Comparison of ENCODE assay signal across 8 cellular contexts in the genomic region with DNA sequence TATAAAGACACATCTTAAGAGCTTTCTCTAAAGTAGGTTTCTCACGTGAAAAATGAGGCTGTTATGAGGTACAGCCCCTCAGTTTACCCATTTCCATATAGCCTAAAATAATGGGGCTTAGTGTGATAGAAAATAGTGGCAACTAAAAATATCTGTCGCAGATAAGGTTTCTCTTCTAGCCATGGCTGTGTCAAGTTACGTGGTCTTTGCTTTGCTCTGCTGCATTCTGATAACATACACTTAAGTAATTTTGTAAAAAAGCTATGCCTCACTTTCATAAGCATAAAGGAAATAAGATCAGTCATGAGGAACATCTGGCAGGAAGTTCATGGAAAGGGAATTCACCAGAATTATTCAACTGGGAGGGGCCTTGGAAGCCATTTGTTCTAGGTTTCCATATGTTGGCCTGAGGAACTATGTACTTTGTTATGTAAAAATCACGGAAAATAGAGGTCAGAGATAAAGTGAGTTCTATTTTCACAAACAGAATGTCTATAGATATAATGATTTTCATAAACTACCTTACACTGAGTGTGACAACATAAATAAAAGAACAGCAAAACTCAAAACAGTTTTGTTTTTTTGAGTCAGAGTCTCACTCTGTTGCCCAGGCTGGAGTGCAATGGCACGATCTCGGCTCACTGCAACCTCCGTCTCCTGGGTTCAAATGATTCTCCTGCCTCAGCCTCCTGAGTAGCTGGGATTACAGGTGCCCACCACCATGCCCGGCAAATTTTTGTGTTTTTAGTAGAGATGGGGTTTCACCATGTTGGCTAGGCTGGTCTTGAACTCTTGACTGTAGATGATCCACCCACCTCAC.
DNase-seq lines count a peak whose midpoint lies in the region; ATAC-seq and TF ChIP-seq lines count a peak whose summit lies in the region.

No MANE protein-coding gene starts in this region.

- intact Hi-C loops in Right ventricle myocardium superior (cut with DNase I), result loop anchor here (10.0 kb wide), 1 partner anchor 328 kb away; a partner anchor contains a TSS
- intact Hi-C loops in right cardiac atrium (cut with DNase I), result no loop called here
- intact Hi-C loops in vagina (cut with DNase I), result no loop called here

- peaks cover 6% of the 10 kb centered on the region for H3K4me1 Mint-ChIP-seq in activated CD8-positive, alpha-beta T cell treated with anti-CD3 and anti-CD28 coated beads, Interleukin-2, amount 10 ng/mL, durations not matched to agents 7 days and 5 days (ENCODE audit: low read depth)

- WGBS in right cardiac atrium, result 52% methylated on average over 8 of the region's 8 CpGs

- H3K4me3 ChIP-seq in right cardiac atrium (ENCODE audit: low read length), result no peak overlapping the region
- no peak overlapping the region for H3K4me3 ChIP-seq in vagina

- peaks cover 12% of the 10 kb centered on the region for H3K27me3 Mint-ChIP-seq in activated CD8-positive, alpha-beta T cell treated with anti-CD3 and anti-CD28 coated beads, Interleukin-2, amount 10 ng/mL, durations not matched to agents 7 days and 5 days (ENCODE audit: low read depth)

- no peaks in the 10 kb centered on the region for H3K36me3 ChIP-seq in vagina

- ATAC-seq in Right ventricle myocardium superior (ENCODE audit: poor library complexity), result peak; percentile 43
- ATAC-seq in right cardiac atrium, result no peak
- ATAC-seq in SK-N-SH treated with all-trans-retinoic acid at 6 μM for 48 hours, result peak; percentile 47
- ATAC-seq in GM18867 (IDR thresholded peaks at IDR 0.05; ENCODE audit: unreplicated experiment), result no peak
- ATAC-seq in HG03432 (IDR thresholded peaks at IDR 0.05; ENCODE audit: unreplicated experiment), result no peak
- no peak for ATAC-seq in activated CD8-positive, alpha-beta T cell treated with anti-CD3 and anti-CD28 coated beads, Interleukin-2, amount 10 ng/mL, durations not matched to agents 7 days and 5 days

- CTCF ChIA-PET in activated CD8-positive, alpha-beta T cell treated with anti-CD3 and anti-CD28 coated beads, Interleukin-2, amount 10 ng/mL, durations not matched to agents 7 days and 5 days (lab: Charles Lee), result no interaction called here

- H3K27me3 ChIP-seq in right cardiac atrium (ENCODE audit: control insufficient read depth, insufficient read depth) (no peaks in the 10 kb centered on the region), vagina (no peaks in the 10 kb centered on the region)

- TF ChIP-seq POLR2A in vagina (IDR thresholded peaks at IDR 0.05), result no peak

- POLR2A ChIA-PET in activated CD8-positive, alpha-beta T cell treated with anti-CD3 and anti-CD28 coated beads, Interleukin-2, amount 10 ng/mL, durations not matched to agents 7 days and 5 days (lab: Charles Lee), result no interaction called here

- no peak overlapping the region for H3K27ac Mint-ChIP-seq in activated CD8-positive, alpha-beta T cell treated with anti-CD3 and anti-CD28 coated beads, Interleukin-2, amount 10 ng/mL, durations not matched to agents 7 days and 5 days

- H3K9me3 ChIP-seq in right cardiac atrium (ENCODE audit: control insufficient read depth, low read length), result no peaks in the 10 kb centered on the region
- no peaks in the 10 kb centered on the region for H3K9me3 ChIP-seq in vagina

- TF ChIP-seq CTCF in vagina (IDR thresholded peaks at IDR 0.05), result no peak

- no peak overlapping the region for H3K4me3 Mint-ChIP-seq in activated CD8-positive, alpha-beta T cell treated with anti-CD3 and anti-CD28 coated beads, Interleukin-2, amount 10 ng/mL, durations not matched to agents 7 days and 5 days

- DNase-seq in Right ventricle myocardium superior (no peak), right cardiac atrium (no peak), glomerular visceral epithelial cell (ENCODE audit: extremely low spot score) (peak; percentile 68), vagina (ENCODE audit: extremely low spot score in 2 of 2) (no peak)
- DNase-seq in activated CD8-positive, alpha-beta T cell treated with anti-CD3 and anti-CD28 coated beads, Interleukin-2, amount 10 ng/mL, durations not matched to agents 7 days and 5 days, result no peak

- H3K4me1 ChIP-seq in right cardiac atrium (ENCODE audit: control insufficient read depth, insufficient read depth, low read length), result peaks cover 4% of the 10 kb centered on the region
- peaks cover 35% of the 10 kb centered on the region for H3K4me1 ChIP-seq in vagina

- H3K9me3 Mint-ChIP-seq in activated CD8-positive, alpha-beta T cell treated with anti-CD3 and anti-CD28 coated beads, Interleukin-2, amount 10 ng/mL, durations not matched to agents 7 days and 5 days (ENCODE audit: insufficient read depth), result no peaks in the 10 kb centered on the region

- no peak overlapping the region for H3K27ac ChIP-seq in right cardiac atrium (ENCODE audit: low read length)
- H3K27ac ChIP-seq in vagina, result peak overlapping the region; percentile 30

- H3K36me3 Mint-ChIP-seq in activated CD8-positive, alpha-beta T cell treated with anti-CD3 and anti-CD28 coated beads, Interleukin-2, amount 10 ng/mL, durations not matched to agents 7 days and 5 days (ENCODE audit: low read depth), result no peaks in the 10 kb centered on the region

TF ChIP-seq in SK-N-SH treated with all-trans-retinoic acid at 6 μM for 48 hours, 23 proteins besides CTCF, POLR2A, EP300 and RAD21:
- TF ChIP-seq SNAI2 (CRISPR knock-in tag; IDR thresholded peaks at IDR 0.05), result 0 out of 2 replicates have a peak, but pooled peaks have one; percentile 56
- no peak for TF ChIP-seq CSDC2 (CRISPR knock-in tag; IDR thresholded peaks at IDR 0.05)

Comparison
In these comparisons a context has a peak if more than half of its experiments do, and no peak if none do; other contexts are left out.
1. ATAC-seq: peak in Right ventricle myocardium superior (single experiment) and SK-N-SH treated with all-trans-retinoic acid at 6 μM for 48 hours (single experiment); none in right cardiac atrium (0 of 2), GM18867 (single experiment), HG03432 (single experiment) and activated CD8-positive, alpha-beta T cell treated with anti-CD3 and anti-CD28 coated beads, Interleukin-2, amount 10 ng/mL, durations not matched to agents 7 days and 5 days (single experiment).